ENCODE assay signal across 17 cellular contexts in the genomic region with DNA sequence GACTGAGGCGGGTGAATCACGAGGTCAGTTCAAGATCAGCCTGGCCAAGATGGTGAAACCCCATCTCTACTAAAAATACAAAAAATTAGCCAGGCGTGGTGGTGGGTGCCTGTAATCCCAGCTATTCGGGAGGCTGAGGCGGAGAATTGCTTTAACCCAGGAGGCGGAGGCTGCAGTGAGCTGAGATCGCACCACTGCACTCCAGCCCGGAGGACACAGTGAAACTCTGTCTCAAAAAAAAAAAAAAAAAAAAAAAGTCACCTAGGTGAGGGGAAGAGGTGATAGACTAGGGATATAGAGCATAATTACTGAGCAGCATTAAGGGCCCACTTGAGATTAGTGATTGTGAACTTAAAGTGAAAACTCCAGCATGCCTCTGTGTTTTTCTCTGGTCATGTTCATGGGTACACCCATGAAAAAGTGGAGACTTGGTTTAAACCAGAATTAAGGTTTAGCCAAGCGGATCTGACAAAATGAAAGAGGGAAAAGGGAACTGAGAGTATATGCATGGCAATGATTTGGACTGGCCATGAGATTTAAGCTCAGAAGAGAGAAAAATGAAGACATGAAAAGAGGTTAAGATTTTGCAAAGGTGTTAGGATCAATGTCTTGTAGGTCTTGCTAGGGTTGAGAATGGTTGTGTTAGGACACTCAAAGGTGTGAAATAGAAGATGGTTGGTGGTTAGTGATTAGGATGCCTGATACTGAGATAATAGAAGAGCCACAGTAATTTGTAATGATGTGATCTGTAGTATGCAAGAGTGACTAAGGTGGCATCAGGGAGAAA.
DNase-seq lines count a peak whose midpoint lies in the region; ATAC-seq and TF ChIP-seq lines count a peak whose summit lies in the region.
"Had no signal": no experiment of that assay in that cellular context is flagged by ENCODE, and none has a peak within 500 bp of the region (broad histone marks: within the 10 kb centered on the region; RNA-seq: fewer than 3 reads in every experiment).

No MANE protein-coding gene starts in this region.

- ATAC-seq in GM18499 (IDR thresholded peaks at IDR 0.05; ENCODE audit: insufficient read depth, unreplicated experiment) (peak; percentile 89), GM19463 (IDR thresholded peaks at IDR 0.05; ENCODE audit: unreplicated experiment) (peak; percentile 94), HG02884 (IDR thresholded peaks at IDR 0.05; ENCODE audit: unreplicated experiment) (peak; percentile 89), HG03558 (IDR thresholded peaks at IDR 0.05; ENCODE audit: extremely low read depth, unreplicated experiment) (peak; percentile 49)
- no peak for ATAC-seq in CD4-positive, alpha-beta T cell (ENCODE audit: poor library complexity)
- ATAC-seq: HCT116, heart left ventricle had no signal

- no peaks in the 10 kb centered on the region for H3K9me3 ChIP-seq in CD4-positive, alpha-beta T cell (ENCODE audit: control insufficient read depth, low read length)
- H3K9me3 ChIP-seq: breast epithelium, heart left ventricle had no signal

- CTCF ChIA-PET in CD4-positive, alpha-beta T cell (lab: Charles Lee) = interaction anchor here (1.5 kb wide), 1 partner anchor 12 kb away, joined by 3 read pairs; no protein-coding TSS in a partner anchor

- H3K27ac Mint-ChIP-seq in CD4-positive, alpha-beta T cell = no peak overlapping the region
- H3K27ac Mint-ChIP-seq: activated naive CD4-positive, alpha-beta T cell treated with anti-CD3 and anti-CD28 coated beads, Interleukin-2, amount 10 ng/mL, durations not matched to agents 7 days and 5 days had no signal

- POLR2A ChIA-PET in CD4-positive, alpha-beta T cell (lab: Charles Lee) = no interaction called here

- peaks cover 20% of the 10 kb centered on the region for H3K36me3 Mint-ChIP-seq in CD4-positive, alpha-beta T cell (ENCODE audit: low read depth)
- H3K36me3 Mint-ChIP-seq: activated naive CD4-positive, alpha-beta T cell treated with anti-CD3 and anti-CD28 coated beads, Interleukin-2, amount 10 ng/mL, durations not matched to agents 7 days and 5 days had no signal

- H3K4me3 Mint-ChIP-seq in CD4-positive, alpha-beta T cell = no peak overlapping the region
- H3K4me3 Mint-ChIP-seq: activated naive CD4-positive, alpha-beta T cell treated with anti-CD3 and anti-CD28 coated beads, Interleukin-2, amount 10 ng/mL, durations not matched to agents 7 days and 5 days had no signal

- DNase-seq in erythroblast (lab: John Stamatoyannopoulos, UW) (no peak), COR-L47 (lab: John Stamatoyannopoulos, UW) (no peak)
- DNase-seq in CD4-positive, alpha-beta T cell = no peak
- DNase-seq in stimulated activated CD4-positive, alpha-beta T cell treated with anti-CD3 and anti-CD28 coated beads, Interleukin-2, amount 100 ng/mL, for 48 hours = no peak
- DNase-seq: activated naive CD4-positive, alpha-beta T cell treated with anti-CD3 and anti-CD28 coated beads, Interleukin-2, amount 10 ng/mL, durations not matched to agents 7 days and 5 days; heart left ventricle; IMR-90; NCI-H1694; NCI-H774; stimulated activated naive CD4-positive, alpha-beta T cell; T1000 had no signal

- no peak for TF ChIP-seq POLR2A in erythroblast (IDR thresholded peaks at IDR 0.05; ENCODE audit: low read length)

- no peaks in the 10 kb centered on the region for H3K9me3 Mint-ChIP-seq in CD4-positive, alpha-beta T cell
- H3K9me3 Mint-ChIP-seq: activated naive CD4-positive, alpha-beta T cell treated with anti-CD3 and anti-CD28 coated beads, Interleukin-2, amount 10 ng/mL, durations not matched to agents 7 days and 5 days had no signal

- no peaks in the 10 kb centered on the region for H3K4me1 Mint-ChIP-seq in CD4-positive, alpha-beta T cell (ENCODE audit: low read depth)
- H3K4me1 Mint-ChIP-seq: activated naive CD4-positive, alpha-beta T cell treated with anti-CD3 and anti-CD28 coated beads, Interleukin-2, amount 10 ng/mL, durations not matched to agents 7 days and 5 days had no signal

- no peaks in the 10 kb centered on the region for H3K27me3 ChIP-seq in CD4-positive, alpha-beta T cell (ENCODE audit: control insufficient read depth, insufficient read depth, low read length)
- H3K27me3 ChIP-seq: breast epithelium, heart left ventricle had no signal

- no peak for TF ChIP-seq CTCF in CD4-positive, alpha-beta T cell (IDR thresholded peaks at IDR 0.05)

- no peaks in the 10 kb centered on the region for H3K27me3 Mint-ChIP-seq in CD4-positive, alpha-beta T cell
- H3K27me3 Mint-ChIP-seq: activated naive CD4-positive, alpha-beta T cell treated with anti-CD3 and anti-CD28 coated beads, Interleukin-2, amount 10 ng/mL, durations not matched to agents 7 days and 5 days had no signal

- intact Hi-C loops in CD4-positive, alpha-beta T cell (cut with DNase I, micrococcal nuclease) = no loop called here

- H3K27ac ChIP-seq in CD4-positive, alpha-beta T cell (ENCODE audit: low read depth, low read length) = no peak overlapping the region
- H3K27ac ChIP-seq: breast epithelium, heart left ventricle had no signal
